9 cellular contexts compared by ENCODE assay signal in the genomic region with DNA sequence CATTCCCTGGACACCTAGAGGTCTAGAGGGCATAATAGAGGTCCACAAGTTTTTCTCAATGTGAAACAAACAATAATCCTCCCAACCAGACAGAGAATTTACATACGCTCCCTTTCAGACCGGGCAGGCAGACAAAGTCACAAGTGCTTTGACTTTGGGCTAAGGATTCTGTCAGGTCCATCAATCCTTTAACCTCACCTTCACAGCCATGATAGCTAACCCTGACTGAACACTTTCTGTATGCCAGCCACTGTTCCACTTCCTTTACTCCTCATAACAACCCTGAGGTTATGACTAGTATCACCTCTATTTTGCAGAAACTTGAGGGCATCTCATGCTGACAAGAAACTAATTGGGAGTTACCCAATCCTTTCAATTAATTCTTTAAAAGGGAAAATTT.
A peak's percentile ranks its signal among the peaks of the same experiment; 100 is the strongest.
DNase-seq lines count a peak whose midpoint lies in the region; ATAC-seq lines count a peak whose summit lies in the region.
"Had no signal": no experiment of that assay in that cellular context is flagged by ENCODE, and none has a peak within 500 bp of the region (broad histone marks: within the 10 kb centered on the region; RNA-seq: fewer than 3 reads in every experiment).

No MANE protein-coding gene starts in this region.

- peaks cover 15% of the 10 kb centered on the region for H3K9me3 ChIP-seq in KOPT-K1 (ENCODE audit: insufficient read depth, low read length, poor library complexity, severe bottlenecking)
- H3K9me3 ChIP-seq: SJSA1 had no signal

- peak overlapping the region; percentile 97 for H3K27ac ChIP-seq in KOPT-K1 (ENCODE audit: low read depth, low read length, poor library complexity, severe bottlenecking)
- H3K27ac ChIP-seq: SJSA1 had no signal

- H3K27me3 Mint-ChIP-seq in naive B cell, result no peaks in the 10 kb centered on the region

- peak overlapping the region; percentile 41 to 94 (median 88) for H3K27ac Mint-ChIP-seq in naive B cell

- H3K4me1 Mint-ChIP-seq in naive B cell, result peaks cover 10 to 24% (median 15%) of the 10 kb centered on the region in 3 donors

- ATAC-seq in GM18870 (IDR thresholded peaks at IDR 0.05; ENCODE audit: unreplicated experiment) (peak; percentile 15), HG02588 (IDR thresholded peaks at IDR 0.05; ENCODE audit: unreplicated experiment) (peak; percentile 29), naive B cell (ENCODE audit: low read depth in 2 of 2) (no peak)

- peak overlapping the region; percentile 72 to 92 (median 88) for H3K4me3 Mint-ChIP-seq in naive B cell

- H3K36me3 Mint-ChIP-seq in naive B cell, result no peaks in the 10 kb centered on the region

- peaks cover 0 to under 1% (median 0%) of the 10 kb centered on the region in 7 donors for H3K9me3 Mint-ChIP-seq in naive B cell

- DNase-seq in naive B cell (no peak), DMS153 (lab: John Stamatoyannopoulos, UW) (no peak), SW 1271 (lab: John Stamatoyannopoulos, UW) (no peak)
- DNase-seq in NK-92 treated with Interleukin-12 subunit alpha and Interleukin-12 subunit beta, amount 100 ng/mL, for 24 hours (lab: John Stamatoyannopoulos, UW), result no peak
- no peak for DNase-seq in stimulated activated CD8-positive, alpha-beta memory T cell treated with anti-CD3 and anti-CD28 coated beads, Interleukin-4, amount 100 ng/mL, for 48 hours

- H3K36me3 ChIP-seq in KOPT-K1 (ENCODE audit: insufficient read depth, low read length), result no peaks in the 10 kb centered on the region
- H3K36me3 ChIP-seq: SJSA1 had no signal

Comparison
In these comparisons a context has a peak if more than half of its experiments do, and no peak if none do; other contexts are left out.
1. ATAC-seq: peak in GM18870 (single experiment) and HG02588 (single experiment); none in naive B cell (0 of 2).